In genomic region chr14:75317148-75317547, GRCh38 we compare ENCODE assay signal across 28 cellular contexts.
"Had no signal": no experiment of that assay in that cellular context is flagged by ENCODE, and none has a peak within 500 bp of the region (broad histone marks: within the 10 kb centered on the region; RNA-seq: fewer than 3 reads in every experiment).

No MANE protein-coding gene starts in this region.

- H2AFZ ChIP-seq: neural progenitor cell had no signal

- H3K27ac Mint-ChIP-seq: mesothelial cell of epicardium; naive B cell; natural killer cell; nephron progenitor cell; neural progenitor cell; stimulated activated naive B cell treated with anti-CD40 and anti-IgM and Interleukin-4, amounts not matched to agents 10 μg/mL and 1 μg/mL and 100 μg/mL, for 72 hours; stimulated activated naive CD8-positive, alpha-beta T cell treated with anti-CD3 and anti-CD28 coated beads, Interleukin-15, Interleukin-2, amounts not matched to agents 100 ng/mL and 50 ng/mL, for 24 hours; type B pancreatic cell had no signal

- H3K4me1 Mint-ChIP-seq: natural killer cell, neural progenitor cell had no signal

- H3K4me3 ChIP-seq: heart left ventricle, left ventricle myocardium inferior, lung, neural progenitor cell, ovary, prostate gland, skin epidermis, tibial nerve, uterus had no signal

- H3K36me3 ChIP-seq: heart left ventricle, left ventricle myocardium inferior, neural progenitor cell, neutrophil, ovary, prostate gland, tibial nerve, uterus had no signal

- H3K9me3 Mint-ChIP-seq: mesothelial cell of epicardium; naive B cell; natural killer cell; neural progenitor cell; stimulated activated naive B cell treated with anti-CD40 and anti-IgM and Interleukin-4, amounts not matched to agents 10 μg/mL and 1 μg/mL and 100 μg/mL, for 72 hours; stimulated activated naive CD8-positive, alpha-beta T cell treated with anti-CD3 and anti-CD28 coated beads, Interleukin-15, Interleukin-2, amounts not matched to agents 100 ng/mL and 50 ng/mL, for 24 hours; type B pancreatic cell had no signal

- DNase-seq: heart left ventricle; islet precursor cell; left ventricle myocardium inferior; naive B cell; natural killer cell; nephron progenitor cell; occipital lobe; ovary; posterior cingulate gyrus; retina; right cardiac atrium; stimulated activated CD4-positive, alpha-beta T cell treated with anti-CD3 and anti-CD28 coated beads, Interleukin-12 subunit alpha, Interleukin-12 subunit beta, amount 100 ng/mL, for 4 hours; stimulated activated CD4-positive, alpha-beta T cell treated with anti-CD3 and anti-CD28 coated beads, Interleukin-15, amount 100 ng/mL, for 24 hours; stimulated activated CD4-positive, alpha-beta T cell treated with anti-CD3 and anti-CD28 coated beads, Interleukin-2, amount 100 ng/mL, for 24 hours; stimulated activated CD4-positive, alpha-beta T cell treated with anti-CD3 and anti-CD28 coated beads, Interleukin-4, amount 100 ng/mL, for 1 hour; stimulated activated naive B cell treated with anti-CD40 and anti-IgM and Interleukin-4, amounts not matched to agents 10 μg/mL and 1 μg/mL and 100 μg/mL, for 72 hours; substantia nigra; uterus had no signal

- H3K4me2 ChIP-seq: neural progenitor cell had no signal

- H3K27ac ChIP-seq: heart left ventricle, left ventricle myocardium inferior, neural progenitor cell, neutrophil, ovary, prostate gland, skin epidermis, tibial nerve, uterus had no signal

- H3K9me3 ChIP-seq: heart left ventricle, left ventricle myocardium inferior, neutrophil, ovary, prostate gland, tibial nerve, uterus had no signal

- ATAC-seq: heart left ventricle; natural killer cell; right cardiac atrium; sciatic nerve; stimulated activated naive B cell treated with anti-CD40 and anti-IgM and Interleukin-4, amounts not matched to agents 10 μg/mL and 1 μg/mL and 100 μg/mL, for 72 hours had no signal

- H3K27me3 Mint-ChIP-seq: stimulated activated naive CD8-positive, alpha-beta T cell treated with anti-CD3 and anti-CD28 coated beads, Interleukin-15, Interleukin-2, amounts not matched to agents 100 ng/mL and 50 ng/mL, for 24 hours; type B pancreatic cell had no signal

- H3K4me1 ChIP-seq: neural progenitor cell, prostate gland, uterus had no signal

- H3K4me3 Mint-ChIP-seq: mesothelial cell of epicardium; natural killer cell; nephron progenitor cell; neural progenitor cell; stimulated activated naive B cell treated with anti-CD40 and anti-IgM and Interleukin-4, amounts not matched to agents 10 μg/mL and 1 μg/mL and 100 μg/mL, for 72 hours; stimulated activated naive CD8-positive, alpha-beta T cell treated with anti-CD3 and anti-CD28 coated beads, Interleukin-15, Interleukin-2, amounts not matched to agents 100 ng/mL and 50 ng/mL, for 24 hours; type B pancreatic cell had no signal

- H3K27me3 ChIP-seq: heart left ventricle, neural progenitor cell, neutrophil, ovary, tibial nerve, uterus had no signal
